Comparison of ENCODE assay signal across 17 cellular contexts in genomic region chr7:159083698-159084068, GRCh38.
"Had no signal": no experiment of that assay in that cellular context is flagged by ENCODE, and none has a peak within 500 bp of the region (broad histone marks: within the 10 kb centered on the region; RNA-seq: fewer than 3 reads in every experiment).

No MANE protein-coding gene starts in this region.

- H3K27me3 ChIP-seq: cardiac muscle cell, foreskin keratinocyte, pancreas, transverse colon had no signal

- H3K9me3 Mint-ChIP-seq: activated B cell treated with CpG ODN at 0.5 μM for 24 hours; stimulated activated naive CD8-positive, alpha-beta T cell treated with anti-CD3 and anti-CD28 coated beads, Interleukin-15, Interleukin-2, amounts not matched to agents 100 ng/mL and 50 ng/mL, for 24 hours; T-cell had no signal

- H3K4me3 ChIP-seq: cardiac muscle cell, dorsolateral prefrontal cortex, pancreas, SK-N-MC, transverse colon had no signal

- FAIRE-seq: colon, kidney, pancreas had no signal

- H3K36me3 Mint-ChIP-seq: activated naive CD8-positive, alpha-beta T cell; T-cell had no signal

- H3K4me1 ChIP-seq: foreskin keratinocyte, pancreas, transverse colon had no signal

- H3K27ac Mint-ChIP-seq: activated B cell treated with CpG ODN at 0.5 μM for 24 hours; activated CD8-positive, alpha-beta T cell treated with anti-CD3 and anti-CD28 coated beads, Interleukin-2, amount 10 ng/mL, durations not matched to agents 7 days and 5 days; activated naive CD8-positive, alpha-beta T cell; stimulated activated naive CD8-positive, alpha-beta T cell treated with anti-CD3 and anti-CD28 coated beads, Interleukin-15, Interleukin-2, amounts not matched to agents 100 ng/mL and 50 ng/mL, for 24 hours; T-cell had no signal

- DNase-seq: activated B cell treated with CpG ODN at 0.5 μM for 24 hours; activated CD4-positive, alpha-beta T cell treated with anti-CD3 and anti-CD28 coated beads for 48 hours; activated CD8-positive, alpha-beta T cell treated with anti-CD3 and anti-CD28 coated beads, Interleukin-2, amount 10 ng/mL, durations not matched to agents 7 days and 5 days; amygdala; foreskin keratinocyte; kidney; mammary epithelial cell; transverse colon had no signal

- H3K9me3 ChIP-seq: pancreas, transverse colon had no signal

- H3K27me3 Mint-ChIP-seq: activated B cell treated with CpG ODN at 0.5 μM for 24 hours; activated naive CD8-positive, alpha-beta T cell had no signal

- ATAC-seq: activated CD8-positive, alpha-beta T cell treated with anti-CD3 and anti-CD28 coated beads, Interleukin-2, amount 10 ng/mL, durations not matched to agents 7 days and 5 days; foreskin keratinocyte; pancreas had no signal

- H3K4me3 Mint-ChIP-seq: activated B cell treated with CpG ODN at 0.5 μM for 24 hours; activated CD8-positive, alpha-beta T cell treated with anti-CD3 and anti-CD28 coated beads, Interleukin-2, amount 10 ng/mL, durations not matched to agents 7 days and 5 days; activated naive CD8-positive, alpha-beta T cell; stimulated activated naive CD8-positive, alpha-beta T cell treated with anti-CD3 and anti-CD28 coated beads, Interleukin-15, Interleukin-2, amounts not matched to agents 100 ng/mL and 50 ng/mL, for 24 hours; T-cell had no signal

- H3K27ac ChIP-seq: cardiac muscle cell, epithelial cell of prostate, foreskin keratinocyte, pancreas, SK-N-MC, transverse colon had no signal

- H3K36me3 ChIP-seq: cardiac muscle cell, pancreas, transverse colon had no signal

- H3K4me1 Mint-ChIP-seq: activated B cell treated with CpG ODN at 0.5 μM for 24 hours had no signal
